Comparison of ENCODE assay signal across 20 cellular contexts in genomic region chr15:88707766-88708165, GRCh38.
"Had no signal": no experiment of that assay in that cellular context is flagged by ENCODE, and none has a peak within 500 bp of the region (broad histone marks: within the 10 kb centered on the region; RNA-seq: fewer than 3 reads in every experiment).

No MANE protein-coding gene starts in this region.

- ATAC-seq: activated naive CD8-positive, alpha-beta T cell treated with anti-CD3 and anti-CD28 coated beads, Interleukin-2, amount 50 U/mL, for 24 hours; effector memory CD8-positive, alpha-beta T cell; left ventricle myocardium superior; natural killer cell treated with Interleukin-12 subunit alpha and Interleukin-12 subunit beta and Interleukin-15 and Interleukin-18, amount 100 ng/mL, for 72 hours; T-helper 17 cell had no signal

- H3K27ac Mint-ChIP-seq: activated naive CD4-positive, alpha-beta T cell treated with anti-CD3 and anti-CD28 coated beads for 36 hours; activated naive CD8-positive, alpha-beta T cell treated with anti-CD3 and anti-CD28 coated beads, Interleukin-2, amount 50 U/mL, for 24 hours; activated T-helper 2 cell treated with anti-CD3 and anti-CD28 coated beads, Interferon-gamma antibody, Interleukin-2, Interleukin-4, amounts not matched to agents 10 μg/mL and 5 μg/mL and 100 μg/mL, durations not matched to agents 14 hours and 24 hours and 36 hours; effector memory CD8-positive, alpha-beta T cell; memory B cell; natural killer cell treated with Interleukin-12 subunit alpha and Interleukin-12 subunit beta and Interleukin-15 and Interleukin-18, amount 100 ng/mL, for 72 hours; T-helper 17 cell; type B pancreatic cell had no signal

- H3K36me3 Mint-ChIP-seq: memory B cell; natural killer cell treated with Interleukin-12 subunit alpha and Interleukin-12 subunit beta and Interleukin-15 and Interleukin-18, amount 100 ng/mL, for 72 hours; type B pancreatic cell had no signal

- H3K36me3 ChIP-seq: WERI-Rb-1 had no signal

- DNase-seq: activated CD4-positive, alpha-beta T cell treated with anti-CD3 and anti-CD28 coated beads, Interleukin-2, amount 50 U/mL, for 48 hours; activated naive CD4-positive, alpha-beta T cell treated with anti-CD3 and anti-CD28 coated beads for 36 hours; activated naive CD8-positive, alpha-beta T cell treated with anti-CD3 and anti-CD28 coated beads, Interleukin-2, amount 50 U/mL, for 24 hours; cortex of kidney; effector memory CD8-positive, alpha-beta T cell; hippocampal formation; kidney glomerular epithelial cell; left ventricle myocardium superior; right cardiac atrium; small intestine; stimulated activated CD4-positive, alpha-beta T cell treated with anti-CD3 and anti-CD28 coated beads, Interleukin-4, amount 100 ng/mL, for 24 hours; stimulated activated naive CD4-positive, alpha-beta T cell; T-helper 17 cell; WERI-Rb-1 had no signal

- H3K27ac ChIP-seq: epithelial cell of prostate, WERI-Rb-1 had no signal

- H3K4me3 Mint-ChIP-seq: activated naive CD4-positive, alpha-beta T cell treated with anti-CD3 and anti-CD28 coated beads for 36 hours; activated naive CD8-positive, alpha-beta T cell treated with anti-CD3 and anti-CD28 coated beads, Interleukin-2, amount 50 U/mL, for 24 hours; central memory CD8-positive, alpha-beta T cell; effector memory CD8-positive, alpha-beta T cell; memory B cell; natural killer cell treated with Interleukin-12 subunit alpha and Interleukin-12 subunit beta and Interleukin-15 and Interleukin-18, amount 100 ng/mL, for 72 hours; T-helper 17 cell; type B pancreatic cell had no signal

- H3K9me3 Mint-ChIP-seq: activated naive CD4-positive, alpha-beta T cell treated with anti-CD3 and anti-CD28 coated beads for 36 hours; activated naive CD8-positive, alpha-beta T cell treated with anti-CD3 and anti-CD28 coated beads, Interleukin-2, amount 50 U/mL, for 24 hours; activated T-helper 2 cell treated with anti-CD3 and anti-CD28 coated beads, Interferon-gamma antibody, Interleukin-2, Interleukin-4, amounts not matched to agents 10 μg/mL and 5 μg/mL and 100 μg/mL, durations not matched to agents 14 hours and 24 hours and 36 hours; central memory CD8-positive, alpha-beta T cell; effector memory CD8-positive, alpha-beta T cell; memory B cell; natural killer cell treated with Interleukin-12 subunit alpha and Interleukin-12 subunit beta and Interleukin-15 and Interleukin-18, amount 100 ng/mL, for 72 hours; type B pancreatic cell had no signal
